Comparison of ENCODE assay signal across 11 cellular contexts in genomic region chr2:218860950-218861381, GRCh38. TPM values are rescaled to one million over a fixed set of nuclear protein-coding genes. Genes with fewer than 3 reads are reported as not detected.
DNase-seq lines count a peak whose midpoint lies in the region; TF ChIP-seq lines count a peak whose summit lies in the region.
"Had no signal": no experiment of that assay in that cellular context is flagged by ENCODE, and none has a peak within 500 bp of the region (broad histone marks: within the 10 kb centered on the region; RNA-seq: fewer than 3 reads in every experiment).

No MANE protein-coding gene starts in this region.

- H3K23ac ChIP-seq in trophoblast cell (ENCODE audit: low read length): no peak overlapping the region

- no peak overlapping the region for H2AK5ac ChIP-seq in trophoblast cell (ENCODE audit: low read length)

- H3K27ac ChIP-seq in trophoblast cell (ENCODE audit: low read depth, low read length): no peak overlapping the region

- H2BK120ac ChIP-seq in trophoblast cell (ENCODE audit: insufficient read depth, low read length, poor library complexity): no peak overlapping the region

- no peak overlapping the region for H3K4me3 ChIP-seq in fibroblast of the aortic adventitia (ENCODE audit: low read depth, low read length)
- H3K4me3 ChIP-seq in trophoblast cell (ENCODE audit: low read depth, low read length): peak overlapping the region; percentile 27
- H3K4me3 ChIP-seq: lung had no signal

- no peaks in the 10 kb centered on the region for H3K9me3 ChIP-seq in trophoblast cell (ENCODE audit: insufficient read depth, low read depth, low read length)

- no peak overlapping the region for H4K91ac ChIP-seq in trophoblast cell (ENCODE audit: low read depth, low read length)

- no peak overlapping the region for H2AFZ ChIP-seq in trophoblast cell (ENCODE audit: insufficient read depth, low read length, poor library complexity)

- H3K9me3 Mint-ChIP-seq in activated naive CD4-positive, alpha-beta T cell treated with anti-CD3 and anti-CD28 coated beads, Interleukin-2, amount 50 U/mL, for 24 hours: no peaks in the 10 kb centered on the region

- H3K14ac ChIP-seq in trophoblast cell (ENCODE audit: low read length): no peak overlapping the region

- peaks cover 5% of the 10 kb centered on the region for H3K79me2 ChIP-seq in trophoblast cell (ENCODE audit: control insufficient read depth, insufficient read depth, low read length, poor library complexity)

- no peak overlapping the region for H4K8ac ChIP-seq in trophoblast cell (ENCODE audit: low read depth, low read length)

- H3K36me3 ChIP-seq in trophoblast cell (ENCODE audit: control insufficient read depth in 1 of 2, insufficient read depth in 2 of 2, low read length in 2 of 2): peaks cover 0 to 2% of the 10 kb centered on the region in 2 experiments

- H3K27ac Mint-ChIP-seq in activated naive CD4-positive, alpha-beta T cell treated with anti-CD3 and anti-CD28 coated beads, Interleukin-2, amount 50 U/mL, for 24 hours: no peak overlapping the region

- H3K27me3 ChIP-seq in trophoblast cell (ENCODE audit: insufficient read depth, low read length): no peaks in the 10 kb centered on the region

- no peak overlapping the region for H3K4ac ChIP-seq in trophoblast cell (ENCODE audit: low read depth, low read length)

- peaks cover 13% of the 10 kb centered on the region for H3K79me1 ChIP-seq in trophoblast cell (ENCODE audit: low read length)

- no CpG with 5 or more reads among the region's 21 CpGs for WGBS in trophoblast cell (ENCODE audit: extremely low coverage, insufficient coverage, insufficient read length)

- peaks cover 17% of the 10 kb centered on the region for H3K4me1 Mint-ChIP-seq in activated naive CD4-positive, alpha-beta T cell treated with anti-CD3 and anti-CD28 coated beads, Interleukin-2, amount 50 U/mL, for 24 hours

- H3K27me3 Mint-ChIP-seq in activated naive CD4-positive, alpha-beta T cell treated with anti-CD3 and anti-CD28 coated beads, Interleukin-2, amount 50 U/mL, for 24 hours: peaks cover 43% of the 10 kb centered on the region

- H3K9ac ChIP-seq in trophoblast cell (ENCODE audit: low read length): no peak overlapping the region

- TF ChIP-seq CTCF in fibroblast of the aortic adventitia (IDR thresholded peaks at IDR 0.05; ENCODE audit: insufficient read depth, low read length): no peak

- no peaks in the 10 kb centered on the region for H3K36me3 Mint-ChIP-seq in activated naive CD4-positive, alpha-beta T cell treated with anti-CD3 and anti-CD28 coated beads, Interleukin-2, amount 50 U/mL, for 24 hours
- H3K36me3 Mint-ChIP-seq: CD4-positive, CD25-positive, alpha-beta regulatory T cell had no signal

- H2BK5ac ChIP-seq in trophoblast cell (ENCODE audit: low read depth, low read length, poor library complexity): no peak overlapping the region

- H3K4me3 Mint-ChIP-seq in activated naive CD4-positive, alpha-beta T cell treated with anti-CD3 and anti-CD28 coated beads, Interleukin-2, amount 50 U/mL, for 24 hours: peak overlapping the region; percentile 30

- H4K12ac ChIP-seq in trophoblast cell (ENCODE audit: low read depth, low read length): no peak overlapping the region

- no peak for DNase-seq in activated naive CD4-positive, alpha-beta T cell treated with Interleukin-2 at 50 U/mL for 16 hours
- DNase-seq in OCI-M2 (lab: John Stamatoyannopoulos, UW; ENCODE audit: unreplicated experiment): peak; percentile 30
- peak; percentile 35 for DNase-seq in fibroblast of the aortic adventitia (ENCODE audit: low read depth)
- no peak for DNase-seq in trophoblast cell
- DNase-seq in stimulated activated CD4-positive, alpha-beta T cell treated with anti-CD3 and anti-CD28 coated beads, Interleukin-1b, Interleukin-23, amount 100 ng/mL, for 48 hours: no peak
- no peak for DNase-seq in activated naive CD4-positive, alpha-beta T cell (lab: John Stamatoyannopoulos, UW)
- no peak for DNase-seq in GF-D8 (lab: John Stamatoyannopoulos, UW)
- DNase-seq: CD4-positive, CD25-positive, alpha-beta regulatory T cell had no signal

- peak overlapping the region; percentile 52 for H3K4me2 ChIP-seq in trophoblast cell (ENCODE audit: low read length)

- no peak overlapping the region for H3K18ac ChIP-seq in trophoblast cell (ENCODE audit: low read length)

- peaks cover 55 to 61% of the 10 kb centered on the region in 2 experiments for H3K4me1 ChIP-seq in trophoblast cell (ENCODE audit: control insufficient read depth in 1 of 2, insufficient read depth in 2 of 2, low read length in 2 of 2)

- H2BK12ac ChIP-seq in trophoblast cell (ENCODE audit: low read length): no peak overlapping the region

RNA-seq across cellular contexts. Expression of gene WNT6, which starts 1.4 kb away (rescaled TPM):
- not detected in 2 replicates for total RNA-seq in fibroblast of the aortic adventitia (ENCODE audit: low replicate concordance)
- polyA plus RNA-seq in trophoblast cell (2013): 22.5 and 23.5 TPM in 2 replicates
- total RNA-seq: CD4-positive, CD25-positive, alpha-beta regulatory T cell; T-helper 1 cell treated with Interleukin-12 subunit alpha and Interleukin-12 subunit beta and Interleukin-4 antibody, amounts not matched to agents 30 ng/mL and 1 ng/mL, for 36 hours had no signal
- polyA plus RNA-seq: CD4-positive, CD25-positive, alpha-beta regulatory T cell had no signal

RNA-seq across cellular contexts. Expression of gene WNT10A, which starts 19.7 kb away (rescaled TPM):
- not detected in 2 replicates for total RNA-seq in fibroblast of the aortic adventitia (ENCODE audit: low replicate concordance)
- polyA plus RNA-seq in trophoblast cell (2013): 0.15 and 0.22 TPM in 2 replicates

RNA-seq across cellular contexts. Expression of gene PRKAG3, which starts 29.4 kb away (rescaled TPM):
- total RNA-seq in fibroblast of the aortic adventitia (ENCODE audit: low replicate concordance): 0.18 and 0.41 TPM in 2 replicates
- polyA plus RNA-seq in trophoblast cell (2013): not detected in 2 replicates
- total RNA-seq: CD4-positive, CD25-positive, alpha-beta regulatory T cell; lung; T-helper 1 cell treated with Interleukin-12 subunit alpha and Interleukin-12 subunit beta and Interleukin-4 antibody, amounts not matched to agents 30 ng/mL and 1 ng/mL, for 36 hours had no signal
- polyA plus RNA-seq: CD4-positive, CD25-positive, alpha-beta regulatory T cell had no signal

Comparison
In these comparisons a context has a peak if more than half of its experiments do, and no peak if none do; other contexts are left out.
1. DNase-seq: peak in OCI-M2 (single experiment) and fibroblast of the aortic adventitia (single experiment); none in activated naive CD4-positive, alpha-beta T cell treated with Interleukin-2 at 50 U/mL for 16 hours (single experiment), trophoblast cell (0 of 2), stimulated activated CD4-positive, alpha-beta T cell treated with anti-CD3 and anti-CD28 coated beads, Interleukin-1b, Interleukin-23, amount 100 ng/mL, for 48 hours (single experiment), activated naive CD4-positive, alpha-beta T cell (0 of 4) and GF-D8 (single experiment).